In the genomic region with DNA sequence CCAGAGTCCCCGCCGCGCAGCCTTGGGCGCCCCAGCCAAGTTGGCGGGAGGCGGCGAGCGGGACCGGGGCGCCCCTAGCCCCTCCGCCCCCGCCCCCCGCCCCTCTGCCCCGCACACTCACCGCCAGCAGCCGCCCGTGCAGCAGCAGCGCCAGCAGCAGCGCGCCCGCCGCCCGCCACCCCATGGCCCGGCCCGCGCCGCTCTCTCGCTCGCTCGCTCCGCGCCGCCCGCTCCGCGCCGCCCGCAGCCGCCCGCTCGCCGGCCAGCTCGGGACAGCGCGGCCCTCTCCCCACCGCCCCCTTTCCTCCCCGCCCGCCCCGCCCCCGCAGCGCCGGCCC, we compare ENCODE assay signal across 7 cellular contexts.
DNase-seq lines count a peak whose midpoint lies in the region; ATAC-seq lines count a peak whose summit lies in the region.

A gene (minus strand): TSS at position 277 of the 338 bp plus-strand sequence. CDS start 93 bp downstream, at position 184.

- H3K27ac Mint-ChIP-seq in stimulated activated effector memory CD8-positive, alpha-beta T cell treated with anti-CD3 and anti-CD28 coated beads, Interleukin-12 subunit alpha, Interleukin-12 subunit beta, amount 100 ng/mL, for 72 hours: peak within 1 kb of the TSS; percentile 80

- H3K27ac ChIP-seq in iPS-18a (ENCODE audit: low read length): peak within 1 kb of the TSS; percentile 18

- H3K36me3 ChIP-seq in adipocyte (ENCODE audit: control insufficient read depth, insufficient read depth, low read length, severe bottlenecking): no peaks in the 10 kb centered on the region
- H3K36me3 ChIP-seq in iPS-18a (ENCODE audit: control insufficient read depth, low read depth, low read length): no peaks in the 10 kb centered on the region

- ATAC-seq in HG03045 (IDR thresholded peaks at IDR 0.05; ENCODE audit: unreplicated experiment): peak; percentile 25
- ATAC-seq in stimulated activated effector memory CD8-positive, alpha-beta T cell treated with anti-CD3 and anti-CD28 coated beads, Interleukin-12 subunit alpha, Interleukin-12 subunit beta, amount 100 ng/mL, for 72 hours: peak; percentile 60
- ATAC-seq in HG02884 (IDR thresholded peaks at IDR 0.05; ENCODE audit: unreplicated experiment): no peak

- H3K4me1 Mint-ChIP-seq in stimulated activated effector memory CD8-positive, alpha-beta T cell treated with anti-CD3 and anti-CD28 coated beads, Interleukin-12 subunit alpha, Interleukin-12 subunit beta, amount 100 ng/mL, for 72 hours: peaks cover 19% of the 10 kb centered on the region

- H3K4me3 Mint-ChIP-seq in stimulated activated effector memory CD8-positive, alpha-beta T cell treated with anti-CD3 and anti-CD28 coated beads, Interleukin-12 subunit alpha, Interleukin-12 subunit beta, amount 100 ng/mL, for 72 hours: peak within 1 kb of the TSS; percentile 76

- peaks cover 71% of the 10 kb centered on the region for H3K4me1 ChIP-seq in adipocyte (ENCODE audit: control insufficient read depth, insufficient read depth, low read length)
- H3K4me1 ChIP-seq in iPS-18a (ENCODE audit: control insufficient read depth, low read depth, low read length): peaks cover 31% of the 10 kb centered on the region

- no peaks in the 10 kb centered on the region for H3K9me3 Mint-ChIP-seq in stimulated activated effector memory CD8-positive, alpha-beta T cell treated with anti-CD3 and anti-CD28 coated beads, Interleukin-12 subunit alpha, Interleukin-12 subunit beta, amount 100 ng/mL, for 72 hours

- H3K9ac ChIP-seq in adipocyte (ENCODE audit: low read length) (peak within 1 kb of the TSS; percentile 96), iPS-18a (ENCODE audit: low read length) (peak within 1 kb of the TSS; percentile 65)

- peak within 1 kb of the TSS; percentile 90 for H3K4me3 ChIP-seq in adipocyte (ENCODE audit: low read length)
- peak within 1 kb of the TSS; percentile 71 for H3K4me3 ChIP-seq in iPS-18a (ENCODE audit: low read length)

- H3K9me3 ChIP-seq in adipocyte (ENCODE audit: control insufficient read depth, low read length) (no peaks in the 10 kb centered on the region), iPS-18a (ENCODE audit: control insufficient read depth, low read depth, low read length) (no peaks in the 10 kb centered on the region)

- H3K27me3 ChIP-seq in adipocyte (replicated peaks; ENCODE audit: control insufficient read depth, insufficient read depth, low read length) (no peaks in the 10 kb centered on the region), iPS-18a (ENCODE audit: control insufficient read depth, insufficient read depth, low read length) (no peaks in the 10 kb centered on the region)

- DNase-seq in adipocyte (ENCODE audit: low read depth) (no peak), NCI-H146 treated with DMSO at 0.1 percent for 48 hours (lab: John Stamatoyannopoulos, UW; ENCODE audit: unreplicated experiment) (no peak)
- DNase-seq in stimulated activated effector memory CD8-positive, alpha-beta T cell treated with anti-CD3 and anti-CD28 coated beads, Interleukin-12 subunit alpha, Interleukin-12 subunit beta, amount 100 ng/mL, for 72 hours (ENCODE audit: low spot score in 2 of 2): no peak
- DNase-seq in stimulated activated CD4-positive, alpha-beta T cell treated with anti-CD3 and anti-CD28 coated beads, Interleukin-12 subunit alpha, Interleukin-12 subunit beta, amount 100 ng/mL, for 4 hours: no peak

- no peaks in the 10 kb centered on the region for H3K36me3 Mint-ChIP-seq in stimulated activated effector memory CD8-positive, alpha-beta T cell treated with anti-CD3 and anti-CD28 coated beads, Interleukin-12 subunit alpha, Interleukin-12 subunit beta, amount 100 ng/mL, for 72 hours
